24 cellular contexts compared by ENCODE assay signal in genomic region chr20:53210041-53210440, GRCh38.
"Had no signal": no experiment of that assay in that cellular context is flagged by ENCODE, and none has a peak within 500 bp of the region (broad histone marks: within the 10 kb centered on the region; RNA-seq: fewer than 3 reads in every experiment).

No MANE protein-coding gene starts in this region.

- H3K36me3 ChIP-seq: ovary, right lobe of liver, sigmoid colon, stomach, thoracic aorta, thyroid gland, tibial nerve, upper lobe of left lung, vagina had no signal

- H3K4me1 ChIP-seq: parathyroid adenoma, psoas muscle, sigmoid colon, thyroid gland, tibial nerve, upper lobe of left lung, vagina had no signal

- H3K27ac ChIP-seq: ovary, parathyroid adenoma, psoas muscle, right lobe of liver, sigmoid colon, stomach, thoracic aorta, thyroid gland, tibial nerve, upper lobe of left lung, vagina had no signal

- H3K4me3 ChIP-seq: ovary, psoas muscle, right lobe of liver, sigmoid colon, stomach, thoracic aorta, thyroid gland, tibial nerve, upper lobe of left lung, vagina had no signal

- FAIRE-seq: small intestine had no signal

- ATAC-seq: natural killer cell treated with Interleukin-12 subunit alpha and Interleukin-12 subunit beta and Interleukin-15 and Interleukin-18, amount 100 ng/mL, for 72 hours; psoas muscle; right cardiac atrium; right lobe of liver; stimulated activated effector memory CD8-positive, alpha-beta T cell treated with anti-CD3 and anti-CD28 coated beads, Interleukin-12 subunit alpha, Interleukin-12 subunit beta, amount 100 ng/mL, for 72 hours; stimulated activated naive B cell treated with anti-CD40 and anti-IgM and Interleukin-4, amounts not matched to agents 10 μg/mL and 1 μg/mL and 100 μg/mL, for 72 hours had no signal

- DNase-seq: nephron progenitor cell; occipital lobe; ovary; psoas muscle; right cardiac atrium; right lobe of liver; sigmoid colon; small intestine; stimulated activated CD4-positive, alpha-beta T cell treated with anti-CD3 and anti-CD28 coated beads, Interleukin-15, amount 100 ng/mL, for 24 hours; stimulated activated CD4-positive, alpha-beta T cell treated with anti-CD3 and anti-CD28 coated beads, Interleukin-2, amount 100 ng/mL, for 24 hours; stimulated activated CD4-positive, alpha-beta T cell treated with anti-CD3 and anti-CD28 coated beads, Interleukin-2, amount 100 ng/mL, for 48 hours; stimulated activated CD4-positive, alpha-beta T cell treated with anti-CD3 and anti-CD28 coated beads, Interleukin-4, amount 100 ng/mL, for 24 hours; stimulated activated naive B cell treated with anti-CD40 and anti-IgM and Interleukin-4, amounts not matched to agents 10 μg/mL and 1 μg/mL and 100 μg/mL, for 72 hours; stimulated activated naive CD4-positive, alpha-beta T cell treated with Interleukin-2 at 50 U/mL for 16 hours; stomach; thyroid gland; trophoblast cell had no signal

- H3K9ac ChIP-seq: parathyroid adenoma had no signal

- H3K79me2 ChIP-seq: parathyroid adenoma had no signal

- H3K27me3 ChIP-seq: ovary, right lobe of liver, sigmoid colon, stomach, thyroid gland, tibial nerve, upper lobe of left lung, vagina had no signal

- H3K9me3 ChIP-seq: ovary, psoas muscle, right lobe of liver, sigmoid colon, stomach, thoracic aorta, thyroid gland, tibial nerve, upper lobe of left lung, vagina had no signal

- H2AFZ ChIP-seq: parathyroid adenoma had no signal
